In the genomic region with DNA sequence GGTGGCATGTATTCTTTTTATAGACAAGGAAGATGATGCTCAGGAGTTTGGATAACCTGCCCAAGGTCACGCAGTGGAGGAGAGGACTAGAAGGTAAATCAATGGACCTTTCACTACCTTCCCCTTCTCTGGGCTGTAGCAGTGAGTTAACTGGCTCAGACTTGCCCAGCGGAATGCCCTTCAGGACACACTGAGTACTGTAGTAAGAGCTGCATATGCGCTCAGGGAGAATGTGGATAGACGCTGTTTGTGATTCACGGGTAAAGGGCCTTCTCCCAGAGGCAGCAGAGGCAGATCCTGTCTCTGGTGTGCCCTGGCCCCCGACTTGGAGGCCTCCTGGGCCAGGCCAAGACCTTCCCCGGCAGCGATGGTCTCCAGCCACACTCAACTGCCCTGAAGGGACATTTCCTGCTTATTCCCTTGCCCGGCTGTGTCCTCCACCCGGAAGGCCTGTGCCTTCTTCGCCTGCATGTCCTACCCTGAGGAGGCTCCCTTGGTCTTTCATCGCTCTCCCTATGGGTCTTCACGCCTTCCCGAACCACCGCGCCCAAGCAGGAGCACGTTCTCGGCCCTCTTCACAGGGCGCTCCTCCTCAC, we compare ENCODE assay signal across 15 cellular contexts. TPM values are rescaled to one million over a fixed set of nuclear protein-coding genes. Genes with fewer than 3 reads are reported as not detected.
A peak's percentile ranks its signal among the peaks of the same experiment; 100 is the strongest.
DNase-seq lines count a peak whose midpoint lies in the region; ATAC-seq and TF ChIP-seq lines count a peak whose summit lies in the region.
"Had no signal": no experiment of that assay in that cellular context is flagged by ENCODE, and none has a peak within 500 bp of the region (broad histone marks: within the 10 kb centered on the region; RNA-seq: fewer than 3 reads in every experiment).

No MANE protein-coding gene starts in this region.

- peaks cover 62% of the 10 kb centered on the region for H3K27me3 ChIP-seq in endodermal cell (ENCODE audit: control insufficient read depth, insufficient read depth, low read length, poor library complexity, severe bottlenecking)

- H3K9me3 ChIP-seq in T-helper 17 cell (ENCODE audit: control insufficient read depth, low read length, poor library complexity, severe bottlenecking) = no peaks in the 10 kb centered on the region
- H3K9me3 ChIP-seq in endodermal cell (ENCODE audit: control insufficient read depth, low read length) = no peaks in the 10 kb centered on the region
- H3K9me3 ChIP-seq: BE2C had no signal

- no peaks in the 10 kb centered on the region for H3K4me1 ChIP-seq in endodermal cell (ENCODE audit: control insufficient read depth, insufficient read depth, low read length)
- H3K4me1 ChIP-seq: BE2C had no signal

- peak overlapping the region; percentile 81 for H3K4me3 Mint-ChIP-seq in activated naive CD4-positive, alpha-beta T cell treated with anti-CD3 and anti-CD28 coated beads, Interleukin-2, amount 50 U/mL, for 24 hours
- H3K4me3 Mint-ChIP-seq in T-helper 17 cell (peak overlapping the region; percentile 90), endodermal cell (peak overlapping the region; percentile 64)
- peak overlapping the region; percentile 74 to 85 for H3K4me3 Mint-ChIP-seq in stimulated activated naive CD8-positive, alpha-beta T cell treated with anti-CD3 and anti-CD28 coated beads, Interleukin-15, amount 100 ng/mL, for 72 hours

- peaks cover 14% of the 10 kb centered on the region for H3K36me3 Mint-ChIP-seq in activated naive CD4-positive, alpha-beta T cell treated with anti-CD3 and anti-CD28 coated beads, Interleukin-2, amount 50 U/mL, for 24 hours
- H3K36me3 Mint-ChIP-seq in T-helper 17 cell (ENCODE audit: low read depth) (peaks cover 7% of the 10 kb centered on the region), endodermal cell (ENCODE audit: low read depth) (no peaks in the 10 kb centered on the region)

- H3K27ac Mint-ChIP-seq in activated naive CD4-positive, alpha-beta T cell treated with anti-CD3 and anti-CD28 coated beads, Interleukin-2, amount 50 U/mL, for 24 hours = peak overlapping the region; percentile 43
- peak overlapping the region; percentile 95 for H3K27ac Mint-ChIP-seq in T-helper 17 cell
- H3K27ac Mint-ChIP-seq in endodermal cell = no peak overlapping the region
- no peak overlapping the region for H3K27ac Mint-ChIP-seq in stimulated activated naive CD8-positive, alpha-beta T cell treated with anti-CD3 and anti-CD28 coated beads, Interleukin-15, amount 100 ng/mL, for 72 hours

- no peaks in the 10 kb centered on the region for H3K27me3 Mint-ChIP-seq in activated naive CD4-positive, alpha-beta T cell treated with anti-CD3 and anti-CD28 coated beads, Interleukin-2, amount 50 U/mL, for 24 hours
- H3K27me3 Mint-ChIP-seq in T-helper 17 cell = no peaks in the 10 kb centered on the region
- peaks cover 70% of the 10 kb centered on the region for H3K27me3 Mint-ChIP-seq in endodermal cell (ENCODE audit: insufficient read depth)
- H3K27me3 Mint-ChIP-seq in stimulated activated naive CD8-positive, alpha-beta T cell treated with anti-CD3 and anti-CD28 coated beads, Interleukin-15, amount 100 ng/mL, for 72 hours = no peaks in the 10 kb centered on the region

- no peak overlapping the region for H3K9ac ChIP-seq in endodermal cell (ENCODE audit: extremely low read depth, low read length, poor library complexity, severe bottlenecking)

- WGBS in endodermal cell (ENCODE audit: insufficient coverage in 1 of 2, insufficient read length in 1 of 2), 2 experiments = 90 to 93% methylated on average over 8 to 19 of the region's 19 CpGs

- H3K27ac ChIP-seq in endodermal cell (ENCODE audit: low read depth, low read length) = no peak overlapping the region

- H3K36me3 ChIP-seq in endodermal cell (ENCODE audit: control insufficient read depth, insufficient read depth, low read length) = no peaks in the 10 kb centered on the region
- H3K36me3 ChIP-seq: BE2C had no signal

- no peak for ATAC-seq in T-helper 17 cell
- ATAC-seq in stimulated activated naive CD8-positive, alpha-beta T cell treated with anti-CD3 and anti-CD28 coated beads, Interleukin-15, amount 100 ng/mL, for 72 hours = no peak

- H3K4me1 Mint-ChIP-seq in activated naive CD4-positive, alpha-beta T cell treated with anti-CD3 and anti-CD28 coated beads, Interleukin-2, amount 50 U/mL, for 24 hours = peaks cover 48% of the 10 kb centered on the region
- peaks cover 33% of the 10 kb centered on the region for H3K4me1 Mint-ChIP-seq in T-helper 17 cell
- peaks cover 3% of the 10 kb centered on the region for H3K4me1 Mint-ChIP-seq in endodermal cell
- H3K4me1 Mint-ChIP-seq in stimulated activated naive CD8-positive, alpha-beta T cell treated with anti-CD3 and anti-CD28 coated beads, Interleukin-15, amount 100 ng/mL, for 72 hours = peaks cover 53% of the 10 kb centered on the region

- H3K9me3 Mint-ChIP-seq in activated naive CD4-positive, alpha-beta T cell treated with anti-CD3 and anti-CD28 coated beads, Interleukin-2, amount 50 U/mL, for 24 hours = no peaks in the 10 kb centered on the region
- no peaks in the 10 kb centered on the region for H3K9me3 Mint-ChIP-seq in endodermal cell
- H3K9me3 Mint-ChIP-seq in stimulated activated naive CD8-positive, alpha-beta T cell treated with anti-CD3 and anti-CD28 coated beads, Interleukin-15, amount 100 ng/mL, for 72 hours = no peaks in the 10 kb centered on the region

- DNase-seq in activated naive CD4-positive, alpha-beta T cell treated with anti-CD3 and anti-CD28 coated beads, Interleukin-2, amount 50 U/mL, for 16 hours = no peak
- DNase-seq in T-helper 17 cell (no peak), endodermal cell (peak; percentile 51), NCI-H526 (lab: John Stamatoyannopoulos, UW) (no peak), NCI-H82 treated with DMSO at 0.1 percent for 48 hours (lab: John Stamatoyannopoulos, UW; ENCODE audit: unreplicated experiment) (no peak), NCI-H1048 (lab: John Stamatoyannopoulos, UW) (no peak)
- no peak for DNase-seq in stimulated activated naive CD8-positive, alpha-beta T cell treated with anti-CD3 and anti-CD28 coated beads, Interleukin-15, amount 100 ng/mL, for 72 hours
- DNase-seq: activated CD4-positive, alpha-beta T cell treated with anti-CD3 and anti-CD28 coated beads, Interleukin-2, amount 50 U/mL, for 4 hours; amygdala; BE2C; GDM1; NCI-H1105 had no signal

- peak; percentile 36 for TF ChIP-seq CTCF in endodermal cell (conservative IDR thresholded peaks at IDR 0.05)

- no peak overlapping the region for H3K4me3 ChIP-seq in endodermal cell (ENCODE audit: low read length)

RNA-seq across cellular contexts. Expression of a gene that starts 1.9 kb away (rescaled TPM):
- total RNA-seq in T-helper 17 cell (100 to 1,000 TPM; 301 to 323 TPM), endodermal cell (under 1 TPM; 0.44 to 0.55 TPM)
- 3.3 TPM for polyA plus RNA-seq in endodermal cell (2013, experiment 1 of 2)
- 3.6 TPM for polyA plus RNA-seq in endodermal cell (2013, experiment 2 of 2)
- total RNA-seq: renal cortical epithelial cell had no signal
- polyA plus RNA-seq: keratinocyte had no signal

Comparison
In these comparisons a context has a peak if more than half of its experiments do, and no peak if none do; other contexts are left out.
1. H3K27ac Mint-ChIP-seq: peak in activated naive CD4-positive, alpha-beta T cell treated with anti-CD3 and anti-CD28 coated beads, Interleukin-2, amount 50 U/mL, for 24 hours (single experiment) and T-helper 17 cell (single experiment); none in endodermal cell (single experiment) and stimulated activated naive CD8-positive, alpha-beta T cell treated with anti-CD3 and anti-CD28 coated beads, Interleukin-15, amount 100 ng/mL, for 72 hours (0 of 2).
2. RNA of a gene that starts 1.9 kb away (total RNA-seq): 301 to 323 TPM in T-helper 17 cell; 0.44 to 0.55 TPM in endodermal cell; every median in the first group is over 100 times any median in the second.
3. Peak in every context shown above with its lines, with median percentiles within 50 percentile points of each other: H3K4me3 Mint-ChIP-seq.